Comparison of ENCODE assay signal across 23 cellular contexts in the genomic region with DNA sequence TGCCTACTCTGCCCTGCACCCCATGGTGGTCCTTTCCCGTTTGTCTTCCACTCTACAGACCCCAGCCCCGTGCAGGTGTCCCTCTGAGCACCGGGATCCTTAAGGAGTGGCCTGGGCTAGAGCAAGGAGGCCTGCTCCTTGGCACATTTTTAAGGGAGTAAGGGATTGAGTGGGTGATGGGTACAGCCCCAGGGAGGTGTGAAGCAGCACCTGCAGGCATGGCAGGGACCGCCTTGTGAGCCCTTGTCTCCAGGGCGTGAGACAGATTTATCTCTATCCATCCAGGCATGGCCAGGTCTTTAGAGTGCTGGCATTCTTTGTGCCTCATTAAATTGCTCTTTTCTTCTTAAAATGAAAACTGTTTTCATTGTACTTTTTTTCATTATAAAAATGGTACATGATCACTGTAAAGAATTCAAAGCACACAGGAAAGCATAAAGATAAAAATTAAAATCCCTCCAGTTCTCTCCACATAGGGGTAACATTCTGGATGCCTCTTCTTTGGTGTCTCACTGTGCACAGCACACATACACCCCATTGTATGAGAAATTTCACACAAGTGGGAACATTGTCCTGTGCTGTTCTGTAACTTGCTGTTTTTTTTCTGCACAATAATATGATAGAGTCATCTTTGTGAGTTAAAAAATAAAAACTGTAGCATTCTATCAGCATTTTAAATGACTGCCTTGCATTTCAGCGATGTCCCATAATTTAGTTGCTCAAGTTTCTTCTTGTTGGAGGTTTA.
DNase-seq lines count a peak whose midpoint lies in the region; ATAC-seq, FAIRE-seq and TF ChIP-seq lines count a peak whose summit lies in the region.
"Had no signal": no experiment of that assay in that cellular context is flagged by ENCODE, and none has a peak within 500 bp of the region (broad histone marks: within the 10 kb centered on the region; RNA-seq: fewer than 3 reads in every experiment).

No MANE protein-coding gene starts in this region.

- H3K27ac ChIP-seq in RWPE2 (ENCODE audit: poor library complexity, severe bottlenecking), result no peak overlapping the region
- H3K27ac ChIP-seq: 22Rv1, Peyer's patch had no signal

- DNase-seq in activated CD8-positive, alpha-beta memory T cell treated with anti-CD3 and anti-CD28 coated beads, Interleukin-2, amount 50 U/mL, for 48 hours, result peak; percentile 10
- no peak for DNase-seq in activated CD8-positive, alpha-beta memory T cell treated with anti-CD3 and anti-CD28 coated beads, Interleukin-2, amount 50 U/mL, for 4 hours
- DNase-seq in RWPE2 (ENCODE audit: low spot score) (peak; percentile 61), inferior parietal cortex (ENCODE audit: extremely low spot score) (peak; percentile 39), pons (ENCODE audit: low spot score) (peak; percentile 87), urothelium cell line (ENCODE audit: low spot score) (no peak)
- no peak for DNase-seq in activated CD4-positive, alpha-beta T cell treated with anti-CD3 and anti-CD28 coated beads for 1 hour
- DNase-seq: ACHN, DMS53, GDM1, GOT3, HCEC 1CT, KG1, NCI-H1092 treated with DMSO at 0.1 percent for 48 hours, NCI-H2029 treated with DMSO at 0.1 percent for 48 hours, NCI-H345, NCI-H524, Right ventricle myocardium superior had no signal

- H3K27me3 ChIP-seq in RWPE2 (ENCODE audit: insufficient read depth, poor library complexity, severe bottlenecking), result peaks cover 17% of the 10 kb centered on the region
- H3K27me3 ChIP-seq: Peyer's patch had no signal

- no peaks in the 10 kb centered on the region for H3K9me3 ChIP-seq in RWPE2 (ENCODE audit: severe bottlenecking)
- H3K9me3 ChIP-seq: Peyer's patch had no signal

- TF ChIP-seq CTCF in RWPE2 (IDR thresholded peaks at IDR 0.05; ENCODE audit: poor library complexity, severe bottlenecking), result no peak

- no peak for FAIRE-seq in urothelium cell line (lab: Jason Lieb, UNC)
- FAIRE-seq: D721Med, GM18507 had no signal

- no peaks in the 10 kb centered on the region for H3K36me3 ChIP-seq in RWPE2 (ENCODE audit: low read depth)
- H3K36me3 ChIP-seq: Peyer's patch had no signal

- H3K4me1 ChIP-seq in RWPE2 (ENCODE audit: insufficient read depth, poor library complexity, severe bottlenecking), result no peaks in the 10 kb centered on the region

- H3K4me3 ChIP-seq in RWPE2 (ENCODE audit: severe bottlenecking), result no peak overlapping the region
- H3K4me3 ChIP-seq: Peyer's patch had no signal

- ATAC-seq in RWPE2 (ENCODE audit: low read depth) (no peak), HG03439 (IDR thresholded peaks at IDR 0.05; ENCODE audit: unreplicated experiment) (no peak)

Comparison
In these comparisons a context has a peak if more than half of its experiments do, and no peak if none do; other contexts are left out.
1. DNase-seq: peak in activated CD8-positive, alpha-beta memory T cell treated with anti-CD3 and anti-CD28 coated beads, Interleukin-2, amount 50 U/mL, for 48 hours (single experiment), RWPE2 (single experiment), inferior parietal cortex (single experiment) and pons (single experiment); none in activated CD8-positive, alpha-beta memory T cell treated with anti-CD3 and anti-CD28 coated beads, Interleukin-2, amount 50 U/mL, for 4 hours (single experiment), urothelium cell line (single experiment) and activated CD4-positive, alpha-beta T cell treated with anti-CD3 and anti-CD28 coated beads for 1 hour (single experiment).